ENCODE assay signal across 11 cellular contexts in genomic region chr4:154417358-154417673, GRCh38.
DNase-seq lines count a peak whose midpoint lies in the region; ATAC-seq and TF ChIP-seq lines count a peak whose summit lies in the region.
"Had no signal": no experiment of that assay in that cellular context is flagged by ENCODE, and none has a peak within 500 bp of the region (broad histone marks: within the 10 kb centered on the region; RNA-seq: fewer than 3 reads in every experiment).

No MANE protein-coding gene starts in this region.

- POLR2A ChIA-PET in activated CD8-positive, alpha-beta T cell treated with anti-CD3 and anti-CD28 coated beads, Interleukin-2, amount 10 ng/mL, durations not matched to agents 7 days and 5 days (lab: Charles Lee) = no interaction called here

- H3K27me3 Mint-ChIP-seq in stimulated activated naive CD8-positive, alpha-beta T cell treated with anti-CD3 and anti-CD28 coated beads, Interleukin-15, amount 100 ng/mL, for 72 hours = peaks cover 49% of the 10 kb centered on the region
- H3K27me3 Mint-ChIP-seq in activated CD8-positive, alpha-beta T cell treated with anti-CD3 and anti-CD28 coated beads, Interleukin-2, amount 10 ng/mL, durations not matched to agents 7 days and 5 days (ENCODE audit: low read depth) = peaks cover 38% of the 10 kb centered on the region

- peak overlapping the region; percentile 17 to 73 for H3K4me3 Mint-ChIP-seq in stimulated activated naive CD8-positive, alpha-beta T cell treated with anti-CD3 and anti-CD28 coated beads, Interleukin-15, amount 100 ng/mL, for 72 hours
- H3K4me3 Mint-ChIP-seq in activated CD8-positive, alpha-beta T cell treated with anti-CD3 and anti-CD28 coated beads, Interleukin-2, amount 10 ng/mL, durations not matched to agents 7 days and 5 days = no peak overlapping the region

- H3K9me3 ChIP-seq in HAP-1 (no peaks in the 10 kb centered on the region), iPS-20b (ENCODE audit: insufficient read depth, low read depth, low read length) (no peaks in the 10 kb centered on the region)

- DNase-seq in HAP-1 (ENCODE audit: low spot score in 2 of 2) (no peak), Ammon's horn (ENCODE audit: low spot score) (no peak)
- DNase-seq in stimulated activated naive CD8-positive, alpha-beta T cell treated with anti-CD3 and anti-CD28 coated beads, Interleukin-15, amount 100 ng/mL, for 72 hours = no peak
- no peak for DNase-seq in activated CD8-positive, alpha-beta memory T cell treated with anti-CD3 and anti-CD28 coated beads for 24 hours
- no peak for DNase-seq in activated CD8-positive, alpha-beta T cell treated with anti-CD3 and anti-CD28 coated beads, Interleukin-2, amount 10 ng/mL, durations not matched to agents 7 days and 5 days
- DNase-seq: activated naive CD4-positive, alpha-beta T cell; NCI-H1092; SW 1271 had no signal

- H3K27me3 ChIP-seq in HAP-1 (ENCODE audit: low read depth) (no peaks in the 10 kb centered on the region), iPS-20b (ENCODE audit: insufficient read depth, low read length) (peaks cover 29% of the 10 kb centered on the region)

- H3K9ac ChIP-seq in iPS-20b (ENCODE audit: low read depth, low read length) = peak overlapping the region; percentile 43; the same call in 1 of the 2 replicates

- H3K4me3 ChIP-seq in HAP-1 = peak overlapping the region; percentile 31; the same call in 1 of the 2 replicates
- H3K4me3 ChIP-seq in iPS-20b (ENCODE audit: low read length) = peak overlapping the region; percentile 90; the same call in 1 of the 2 replicates

- CTCF ChIA-PET in activated CD8-positive, alpha-beta T cell treated with anti-CD3 and anti-CD28 coated beads, Interleukin-2, amount 10 ng/mL, durations not matched to agents 7 days and 5 days (lab: Charles Lee) = no interaction called here

- no peaks in the 10 kb centered on the region for H3K36me3 Mint-ChIP-seq in activated CD8-positive, alpha-beta T cell treated with anti-CD3 and anti-CD28 coated beads, Interleukin-2, amount 10 ng/mL, durations not matched to agents 7 days and 5 days (ENCODE audit: low read depth)

- H3K4me1 ChIP-seq in HAP-1 = peaks cover 12% of the 10 kb centered on the region
- 0 out of 2 replicates have a peak, but pooled peaks cover 3% of the 10 kb centered on the region for H3K4me1 ChIP-seq in iPS-20b (ENCODE audit: insufficient read depth, low read length)

- H3K27ac Mint-ChIP-seq in stimulated activated naive CD8-positive, alpha-beta T cell treated with anti-CD3 and anti-CD28 coated beads, Interleukin-15, amount 100 ng/mL, for 72 hours = no peak overlapping the region
- no peak overlapping the region for H3K27ac Mint-ChIP-seq in activated CD8-positive, alpha-beta T cell treated with anti-CD3 and anti-CD28 coated beads, Interleukin-2, amount 10 ng/mL, durations not matched to agents 7 days and 5 days

- no peak for ATAC-seq in stimulated activated naive CD8-positive, alpha-beta T cell treated with anti-CD3 and anti-CD28 coated beads, Interleukin-15, amount 100 ng/mL, for 72 hours
- ATAC-seq in GM18502 (IDR thresholded peaks at IDR 0.05; ENCODE audit: poor library complexity, unreplicated experiment) = no peak
- ATAC-seq in activated CD8-positive, alpha-beta T cell treated with anti-CD3 and anti-CD28 coated beads, Interleukin-2, amount 10 ng/mL, durations not matched to agents 7 days and 5 days = no peak

- no peaks in the 10 kb centered on the region for H3K36me3 ChIP-seq in HAP-1 (replicated peaks)
- no peaks in the 10 kb centered on the region for H3K36me3 ChIP-seq in iPS-20b (ENCODE audit: insufficient read depth, low read depth, low read length)

- in situ Hi-C loops in HAP-1 (cut with MboI; ENCODE audit: low sequenced_read_pairs) = no loop called here

- 0 out of 2 replicates have a peak overlapping the region, but pooled peaks have one; percentile 31 for H3K27ac ChIP-seq in VCaP
- no peak overlapping the region for H3K27ac ChIP-seq in iPS-20b (ENCODE audit: low read length)

- H3K9me3 Mint-ChIP-seq in stimulated activated naive CD8-positive, alpha-beta T cell treated with anti-CD3 and anti-CD28 coated beads, Interleukin-15, amount 100 ng/mL, for 72 hours = no peaks in the 10 kb centered on the region
- H3K9me3 Mint-ChIP-seq in activated CD8-positive, alpha-beta T cell treated with anti-CD3 and anti-CD28 coated beads, Interleukin-2, amount 10 ng/mL, durations not matched to agents 7 days and 5 days (ENCODE audit: insufficient read depth) = no peaks in the 10 kb centered on the region

- no peak for TF ChIP-seq CTCF in VCaP (conservative IDR thresholded peaks at IDR 0.05)

- H3K4me1 Mint-ChIP-seq in stimulated activated naive CD8-positive, alpha-beta T cell treated with anti-CD3 and anti-CD28 coated beads, Interleukin-15, amount 100 ng/mL, for 72 hours = peaks cover 15% of the 10 kb centered on the region
- peaks cover 9% of the 10 kb centered on the region for H3K4me1 Mint-ChIP-seq in activated CD8-positive, alpha-beta T cell treated with anti-CD3 and anti-CD28 coated beads, Interleukin-2, amount 10 ng/mL, durations not matched to agents 7 days and 5 days (ENCODE audit: low read depth)
